Comparison of ENCODE assay signal across 17 cellular contexts in genomic region chr20:36549942-36550796, GRCh38. TPM values are rescaled to one million over a fixed set of nuclear protein-coding genes. Genes with fewer than 3 reads are reported as not detected.
DNase-seq lines count a peak whose midpoint lies in the region; ATAC-seq, FAIRE-seq and TF ChIP-seq lines count a peak whose summit lies in the region.
"Had no signal": no experiment of that assay in that cellular context is flagged by ENCODE, and none has a peak within 500 bp of the region (broad histone marks: within the 10 kb centered on the region; RNA-seq: fewer than 3 reads in every experiment).

No MANE protein-coding gene starts in this region.

- H3K4me3 ChIP-seq in endothelial cell of umbilical vein (replicated peaks in 1 of 3; ENCODE audit: insufficient read depth in 1 of 3, low read depth in 1 of 3, low read length in 3 of 3) (no peak overlapping the region), mesendoderm (ENCODE audit: low read length) (no peak overlapping the region), thoracic aorta (no peak overlapping the region)
- H3K4me3 ChIP-seq: BLaER1 treated with 17β-estradiol and CSF1 and Interleukin-3, amounts not matched to agents 10 nM and 100 nM; SK-N-MC had no signal

- H3K4ac ChIP-seq in mesendoderm (ENCODE audit: low read depth, low read length), result no peak overlapping the region

- H3K27me3 ChIP-seq in endothelial cell of umbilical vein (ENCODE audit: control insufficient read depth in 2 of 2, insufficient read depth in 2 of 2, low read length in 2 of 2) (no peaks in the 10 kb centered on the region), mesendoderm (ENCODE audit: insufficient read depth, low read length, poor library complexity) (no peaks in the 10 kb centered on the region), thoracic aorta (replicated peaks; ENCODE audit: insufficient read depth) (no peaks in the 10 kb centered on the region)
- H3K27me3 ChIP-seq: BLaER1 treated with 17β-estradiol and CSF1 and Interleukin-3, amounts not matched to agents 10 nM and 100 nM had no signal

- no peak overlapping the region for H2BK120ac ChIP-seq in mesendoderm (ENCODE audit: low read depth, low read length)

- H3K36me3 ChIP-seq in endothelial cell of umbilical vein (ENCODE audit: control insufficient read depth in 2 of 2, extremely low read depth in 1 of 2, insufficient read depth in 2 of 2, low read length in 2 of 2) (peaks cover 0 to 5% of the 10 kb centered on the region in 2 experiments), mesendoderm (ENCODE audit: control insufficient read depth, insufficient read depth, low read length) (no peaks in the 10 kb centered on the region), thoracic aorta (peaks cover 31% of the 10 kb centered on the region)
- H3K36me3 ChIP-seq: BLaER1 treated with 17β-estradiol and CSF1 and Interleukin-3, amounts not matched to agents 10 nM and 100 nM had no signal

- intact Hi-C loops in endothelial cell of umbilical vein (cut with micrococcal nuclease), result loop anchor here (10.0 kb wide), 1 partner anchor 315 kb away; a partner anchor contains a TSS

- CTCF ChIA-PET in endothelial cell of umbilical vein (lab: Charles Lee), result interaction anchor here (1.0 kb wide), 2 partner anchors 21 to 55 kb away, joined by 3 to 5 read pairs; partner anchors contain the start of gene RAB5IF

- ATAC-seq in thoracic aorta (ENCODE audit: insufficient number of reproducible peaks, low FRiP score, low read depth), result no peak
- ATAC-seq in GM21529 (IDR thresholded peaks at IDR 0.05; ENCODE audit: unreplicated experiment), result no peak

- H3K9me3 ChIP-seq in endothelial cell of umbilical vein (replicated peaks; ENCODE audit: control insufficient read depth, insufficient read depth, low read length) (no peaks in the 10 kb centered on the region), thoracic aorta (no peaks in the 10 kb centered on the region)
- H3K9me3 ChIP-seq: BLaER1 treated with 17β-estradiol and CSF1 and Interleukin-3, amounts not matched to agents 10 nM and 100 nM had no signal

- H2AFZ ChIP-seq in endothelial cell of umbilical vein (ENCODE audit: low read depth, low read length), result no peak overlapping the region

- POLR2A ChIA-PET in endothelial cell of umbilical vein (lab: Charles Lee), result no interaction called here

- no peak overlapping the region for H2AK5ac ChIP-seq in mesendoderm (ENCODE audit: low read length)

- dilution Hi-C loops in endothelial cell of umbilical vein (cut with MboI; ENCODE audit: extremely low pct_ligation_motif_present, low sequenced_read_pairs), result no loop called here

- peak; percentile 51 for DNase-seq in HK-2 (ENCODE audit: unreplicated experiment)
- DNase-seq in endothelial cell of umbilical vein (ENCODE audit: low read depth, low spot score), result no peak
- DNase-seq in mesendoderm, result peak; percentile 25
- DNase-seq in thoracic aorta (ENCODE audit: low spot score), result no peak
- no peak for DNase-seq in stimulated activated CD4-positive, alpha-beta T cell treated with anti-CD3 and anti-CD28 coated beads, Interleukin-2, amount 100 ng/mL, for 48 hours
- DNase-seq in NCI-H1048 (lab: John Stamatoyannopoulos, UW), result no peak
- DNase-seq in NCI-H2196 treated with DMSO at 0.1 percent for 48 hours (lab: John Stamatoyannopoulos, UW; ENCODE audit: unreplicated experiment), result no peak
- DNase-seq: activated naive CD4-positive, alpha-beta T cell; central memory CD4-positive, alpha-beta T cell; EL; GOT3; NCI-H2081; stimulated activated CD8-positive, alpha-beta memory T cell treated with anti-CD3 and anti-CD28 coated beads, Interleukin-4, amount 100 ng/mL, for 48 hours had no signal

- no peak for TF ChIP-seq POLR2A in endothelial cell of umbilical vein (IDR thresholded peaks at IDR 0.05; ENCODE audit: low read depth, low read length)

- no peak for FAIRE-seq in endothelial cell of umbilical vein (lab: Jason Lieb, UNC)
- FAIRE-seq: GM19239 had no signal

- no peak overlapping the region for H2BK5ac ChIP-seq in mesendoderm (ENCODE audit: low read length)

- no peak overlapping the region for H3K23ac ChIP-seq in mesendoderm (ENCODE audit: low read length)

- H3K4me2 ChIP-seq in endothelial cell of umbilical vein (ENCODE audit: insufficient read depth, low read length) (no peak overlapping the region), mesendoderm (ENCODE audit: low read length) (no peak overlapping the region)
- H3K4me2 ChIP-seq: BLaER1 treated with 17β-estradiol and CSF1 and Interleukin-3, amounts not matched to agents 10 nM and 100 nM had no signal

- no CpG with 5 or more reads among the region's 17 CpGs for WGBS in mesendoderm (ENCODE audit: extremely low coverage, insufficient coverage, low lambda C conversion rate)

- no peak overlapping the region for H3K27ac ChIP-seq in endothelial cell of umbilical vein (ENCODE audit: insufficient read depth, low read depth, low read length)
- no peak overlapping the region for H3K27ac ChIP-seq in mesendoderm (ENCODE audit: low read depth, low read length)
- peak overlapping the region; percentile 66 to 75 for H3K27ac ChIP-seq in thoracic aorta
- H3K27ac ChIP-seq: BLaER1 treated with 17β-estradiol and CSF1 and Interleukin-3, amounts not matched to agents 10 nM and 100 nM; SK-N-MC had no signal

- no peaks in the 10 kb centered on the region for H4K20me1 ChIP-seq in endothelial cell of umbilical vein (replicated peaks; ENCODE audit: control insufficient read depth, extremely low read depth, insufficient read depth, low read length)
- H4K20me1 ChIP-seq: BLaER1 treated with 17β-estradiol and CSF1 and Interleukin-3, amounts not matched to agents 10 nM and 100 nM had no signal

- BruUV-seq in endothelial cell of umbilical vein (replicated peaks; lab: Mats Ljungman, UMichigan), result no TSS peak

- peaks cover 3% of the 10 kb centered on the region for H3K79me1 ChIP-seq in mesendoderm (ENCODE audit: low read length)

- no peak overlapping the region for H3K9ac ChIP-seq in endothelial cell of umbilical vein (replicated peaks; ENCODE audit: extremely low read depth, insufficient read depth, low read length)
- H3K9ac ChIP-seq in mesendoderm (ENCODE audit: low read length), result no peak overlapping the region
- H3K9ac ChIP-seq: BLaER1 treated with 17β-estradiol and CSF1 and Interleukin-3, amounts not matched to agents 10 nM and 100 nM had no signal

- no peak overlapping the region for H4K8ac ChIP-seq in mesendoderm (ENCODE audit: low read depth, low read length)

- H3K18ac ChIP-seq in mesendoderm (ENCODE audit: low read length), result no peak overlapping the region

- no peaks in the 10 kb centered on the region for H3K4me1 ChIP-seq in endothelial cell of umbilical vein (ENCODE audit: control insufficient read depth, extremely low read depth, insufficient read depth, low read length)
- no peaks in the 10 kb centered on the region for H3K4me1 ChIP-seq in mesendoderm (ENCODE audit: control insufficient read depth, low read depth, low read length)
- H3K4me1 ChIP-seq in thoracic aorta (ENCODE audit: control insufficient read depth in 1 of 2, low read depth in 2 of 2), result peaks cover 5 to 56% of the 10 kb centered on the region in 2 donors

- H3K79me2 ChIP-seq in endothelial cell of umbilical vein (ENCODE audit: control insufficient read depth, insufficient read depth, low read length), result no peaks in the 10 kb centered on the region
- H3K79me2 ChIP-seq in mesendoderm (ENCODE audit: control insufficient read depth, insufficient read depth, low read length), result no peaks in the 10 kb centered on the region

- no peak overlapping the region for H2BK15ac ChIP-seq in mesendoderm (replicated peaks; ENCODE audit: low read depth)

- peak overlapping the region; percentile 2 for H3K56ac ChIP-seq in mesendoderm (ENCODE audit: low read length)

- TF ChIP-seq CTCF in endothelial cell of umbilical vein (IDR thresholded peaks at IDR 0.05; ENCODE audit: extremely low read depth in 1 of 2, insufficient read depth in 1 of 2, low read depth in 1 of 2, low read length in 2 of 2) (no peak), thoracic aorta (IDR thresholded peaks at IDR 0.05) (no peak)

- no peak overlapping the region for H4K5ac ChIP-seq in mesendoderm (ENCODE audit: low read length)

- no peaks in the 10 kb centered on the region for H3K9me1 ChIP-seq in endothelial cell of umbilical vein (replicated peaks; ENCODE audit: control insufficient read depth, extremely low read depth, insufficient read depth, low read length)

RNA-seq across cellular contexts. Expression of gene MYL9, which starts 8.8 kb away (rescaled TPM):
- total RNA-seq in endothelial cell of umbilical vein (90.4 and 116 TPM in 2 replicates), thoracic aorta (1,000 to 10,000 TPM in 1 of 2 donors, 100 to 1,000 TPM in 1; 531 to 1,491 TPM)
- polyA plus RNA-seq in endothelial cell of umbilical vein, result 41.7 and 55.7 TPM in 2 replicates
- 53.3 and 66.9 TPM in 2 replicates for polyA plus RNA-seq in endothelial cell of umbilical vein (2011; cell fraction: cytosol; rRNA removed)
- polyA plus RNA-seq in endothelial cell of umbilical vein (2011; cell fraction: nucleus; rRNA removed), result 20.4 and 29.6 TPM in 2 replicates
- 63.8 and 111 TPM in 2 replicates for polyA plus RNA-seq in endothelial cell of umbilical vein (2012)
- polyA minus RNA-seq in endothelial cell of umbilical vein, result 26.3 and 32.0 TPM in 2 replicates
- 4.6 TPM for polyA minus RNA-seq in endothelial cell of umbilical vein (2011; cell fraction: cytosol; rRNA and poly(A)+ RNA removed)
- 8.4 and 14.5 TPM in 2 replicates for polyA minus RNA-seq in endothelial cell of umbilical vein (2011; cell fraction: nucleus; rRNA and poly(A)+ RNA removed)
- 265 TPM for polyA plus RNA-seq in mesendoderm (2013, experiment 1 of 2)
- 287 TPM for polyA plus RNA-seq in mesendoderm (2013, experiment 2 of 2)

RNA-seq across cellular contexts. Expression of gene TGIF2, which starts 23.2 kb away (rescaled TPM):
- 21.0 and 27.9 TPM in 2 replicates for total RNA-seq in endothelial cell of umbilical vein
- polyA plus RNA-seq in endothelial cell of umbilical vein, result 18.9 and 20.7 TPM in 2 replicates
- polyA plus RNA-seq in endothelial cell of umbilical vein (2011; cell fraction: cytosol; rRNA removed), result 17.2 and 18.0 TPM in 2 replicates
- 10.9 and 12.0 TPM in 2 replicates for polyA plus RNA-seq in endothelial cell of umbilical vein (2011; cell fraction: nucleus; rRNA removed)
- 11.4 and 15.4 TPM in 2 replicates for polyA plus RNA-seq in endothelial cell of umbilical vein (2012)
- polyA minus RNA-seq in endothelial cell of umbilical vein, result 15.6 and 20.7 TPM in 2 replicates
- 5.5 TPM for polyA minus RNA-seq in endothelial cell of umbilical vein (2011; cell fraction: cytosol; rRNA and poly(A)+ RNA removed)
- polyA minus RNA-seq in endothelial cell of umbilical vein (2011; cell fraction: nucleus; rRNA and poly(A)+ RNA removed), result 4.9 and 5.2 TPM in 2 replicates
- 68.5 TPM for polyA plus RNA-seq in mesendoderm (2013, experiment 1 of 2)
- polyA plus RNA-seq in mesendoderm (2013, experiment 2 of 2), result 65.7 TPM
- 10 to 100 TPM; 13.4 to 14.2 TPM for total RNA-seq in thoracic aorta

RNA-seq across cellular contexts. Expression of gene RAB5IF, which starts 55.4 kb away (rescaled TPM):
- total RNA-seq in endothelial cell of umbilical vein (109 and 113 TPM in 2 replicates), thoracic aorta (10 to 100 TPM; 52.0 to 72.1 TPM)
- 161 and 162 TPM in 2 replicates for polyA plus RNA-seq in endothelial cell of umbilical vein
- 132 and 137 TPM in 2 replicates for polyA plus RNA-seq in endothelial cell of umbilical vein (2011; cell fraction: cytosol; rRNA removed)
- 88.3 and 107 TPM in 2 replicates for polyA plus RNA-seq in endothelial cell of umbilical vein (2011; cell fraction: nucleus; rRNA removed)
- polyA plus RNA-seq in endothelial cell of umbilical vein (2012), result 117 and 148 TPM in 2 replicates
- 78.6 and 80.4 TPM in 2 replicates for polyA minus RNA-seq in endothelial cell of umbilical vein
- polyA minus RNA-seq in endothelial cell of umbilical vein (2011; cell fraction: cytosol; rRNA and poly(A)+ RNA removed), result 141 TPM
- 14.5 and 21.9 TPM in 2 replicates for polyA minus RNA-seq in endothelial cell of umbilical vein (2011; cell fraction: nucleus; rRNA and poly(A)+ RNA removed)
- polyA plus RNA-seq in mesendoderm (2013, experiment 1 of 2), result 152 TPM
- 148 TPM for polyA plus RNA-seq in mesendoderm (2013, experiment 2 of 2)

Comparison
In these comparisons a context has a peak if more than half of its experiments do, and no peak if none do; other contexts are left out.
1. DNase-seq: peak in HK-2 (single experiment) and mesendoderm (single experiment); none in endothelial cell of umbilical vein (single experiment), thoracic aorta (single experiment), stimulated activated CD4-positive, alpha-beta T cell treated with anti-CD3 and anti-CD28 coated beads, Interleukin-2, amount 100 ng/mL, for 48 hours (0 of 2), NCI-H1048 (single experiment) and NCI-H2196 treated with DMSO at 0.1 percent for 48 hours (single experiment).
2. H3K27ac ChIP-seq: peak in thoracic aorta (2 of 2); none in endothelial cell of umbilical vein (single experiment) and mesendoderm (single experiment).